22 cellular contexts compared by ENCODE assay signal in the genomic region with DNA sequence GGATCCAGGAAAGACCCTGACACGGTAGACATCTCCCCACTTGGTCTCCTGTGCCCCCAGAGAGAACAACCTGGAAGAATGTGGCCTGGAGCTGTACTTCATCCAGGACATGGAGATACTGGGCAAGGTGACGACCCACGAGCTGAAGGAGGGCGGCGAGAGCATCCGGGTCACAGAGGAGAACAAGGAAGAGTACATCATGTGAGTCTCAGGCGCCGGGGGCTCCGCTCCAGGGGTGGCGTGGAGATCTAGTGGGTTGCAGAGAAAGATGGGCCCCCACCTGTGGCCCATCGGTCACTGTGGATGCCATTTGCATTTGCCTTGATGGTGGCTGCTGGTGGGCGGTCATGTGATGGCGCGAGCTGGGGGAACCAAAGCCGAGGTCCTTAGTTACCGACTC. TPM values are rescaled to one million over a fixed set of nuclear protein-coding genes. Genes with fewer than 3 reads are reported as not detected.
DNase-seq lines count a peak whose midpoint lies in the region; FAIRE-seq and TF ChIP-seq lines count a peak whose summit lies in the region.
"Had no signal": no experiment of that assay in that cellular context is flagged by ENCODE, and none has a peak within 500 bp of the region (broad histone marks: within the 10 kb centered on the region; RNA-seq: fewer than 3 reads in every experiment).

No MANE protein-coding gene starts in this region.

- WGBS in spleen, 5 donors = 92 to 98% (median 96%) methylated on average over 15 to 16 of the region's 16 CpGs
- 91 to 96% (median 95%) methylated on average over 16 of the region's 16 CpGs for WGBS in stomach, 5 donors

- TF ChIP-seq EP300 in stomach (IDR thresholded peaks at IDR 0.05) = no peak

- H3K4me1 ChIP-seq in BLaER1 (peaks cover 62% of the 10 kb centered on the region), ascending aorta (peaks cover 14 to 22% of the 10 kb centered on the region in 2 donors), kidney (ENCODE audit: control insufficient read depth in 1 of 2, insufficient read depth in 1 of 2, low read depth in 1 of 2, low read length in 2 of 2) (no peaks in the 10 kb centered on the region), spleen (no peaks in the 10 kb centered on the region), stomach (no peaks in the 10 kb centered on the region)
- H3K4me1 ChIP-seq: SJCRH30 had no signal

- intact Hi-C loops in ascending aorta (cut with DNase I) = no loop called here
- intact Hi-C loops in kidney (cut with DNase I) = loop anchor here (10.0 kb wide), 1 partner anchor 141 kb away; no protein-coding TSS in a partner anchor
- intact Hi-C loops in spleen (cut with DNase I; ENCODE audit: low total_unique reads) = no loop called here
- intact Hi-C loops in stomach (cut with DNase I; ENCODE audit: low total_unique reads) = no loop called here

- H3K36me3 ChIP-seq in BLaER1 = peaks cover 98% of the 10 kb centered on the region
- peaks cover 89 to 100% of the 10 kb centered on the region in 2 donors for H3K36me3 ChIP-seq in ascending aorta
- peaks cover 54 to 80% of the 10 kb centered on the region in 2 donors for H3K36me3 ChIP-seq in kidney (ENCODE audit: control insufficient read depth in 1 of 2, insufficient read depth in 2 of 2, low read length in 2 of 2)
- peaks cover 1 to 100% (median 100%) of the 10 kb centered on the region in 6 donors for H3K36me3 ChIP-seq in spleen
- H3K36me3 ChIP-seq in stomach = peaks cover 82 to 100% (median 100%) of the 10 kb centered on the region in 4 donors
- H3K36me3 ChIP-seq: SJCRH30 had no signal

- H3K27me3 ChIP-seq in BLaER1 (no peaks in the 10 kb centered on the region), ascending aorta (no peaks in the 10 kb centered on the region), spleen (replicated peaks in 1 of 7) (no peaks in the 10 kb centered on the region), stomach (no peaks in the 10 kb centered on the region)
- H3K27me3 ChIP-seq: SJCRH30 had no signal

- no peak for FAIRE-seq in kidney (lab: Jason Lieb, UNC)
- FAIRE-seq: GM19239, HepG2, RCC 7860 had no signal

- H3K9ac ChIP-seq in BLaER1 (no peak overlapping the region; the same call in 1 of the 2 replicates), kidney (ENCODE audit: low read length in 2 of 2) (no peak overlapping the region)

- TF ChIP-seq CTCF in ascending aorta (IDR thresholded peaks at IDR 0.05) (no peak), kidney (IDR thresholded peaks at IDR 0.05; ENCODE audit: borderline replicate concordance, extremely low read depth, insufficient read depth) (no peak), spleen (IDR thresholded peaks at IDR 0.05 in 8 of 11, conservative IDR thresholded peaks at IDR 0.05 in 3 of 11) (no peak), stomach (IDR thresholded peaks at IDR 0.05) (no peak)

- no peaks in the 10 kb centered on the region for H4K20me1 ChIP-seq in BLaER1

- H3K4me2 ChIP-seq in BLaER1 = peak overlapping the region; percentile 69

- peak overlapping the region; percentile 62 for H3K27ac ChIP-seq in BLaER1
- peak overlapping the region; percentile 96 to 97 for H3K27ac ChIP-seq in ascending aorta
- no peak overlapping the region for H3K27ac ChIP-seq in kidney (ENCODE audit: low read depth in 2 of 2, low read length in 2 of 2)
- no peak overlapping the region for H3K27ac ChIP-seq in spleen
- no peak overlapping the region for H3K27ac ChIP-seq in stomach
- H3K27ac ChIP-seq: SJCRH30 had no signal

- DNase-seq in ascending aorta (ENCODE audit: low spot score in 2 of 2) = no peak
- peak; percentile 49 for DNase-seq in kidney
- peak; percentile 37 for DNase-seq in spleen
- DNase-seq in stomach = no peak
- no peak for DNase-seq in SHP77 (lab: John Stamatoyannopoulos, UW)
- DNase-seq in NCI-H82 treated with DMSO at 0.1 percent for 48 hours (lab: John Stamatoyannopoulos, UW; ENCODE audit: unreplicated experiment) = no peak
- DNase-seq: CD4-positive, CD25-positive, alpha-beta regulatory T cell; DMS153; DND-41; GOT3; Karpas-422; NCI-H1105; NCI-H146; NCI-H1930; NCI-H2107; NCI-H524; NCI-H748 treated with DMSO at 0.1 percent for 48 hours; SJCRH30 had no signal

- TF ChIP-seq POLR2A in spleen (IDR thresholded peaks at IDR 0.05) (no peak), stomach (IDR thresholded peaks at IDR 0.05) (no peak)

- H3K9me3 ChIP-seq in BLaER1 (no peaks in the 10 kb centered on the region), ascending aorta (no peaks in the 10 kb centered on the region), kidney (ENCODE audit: control insufficient read depth in 1 of 2, low read length in 2 of 2) (no peaks in the 10 kb centered on the region), spleen (no peaks in the 10 kb centered on the region), stomach (no peaks in the 10 kb centered on the region)
- H3K9me3 ChIP-seq: SJCRH30 had no signal

- H3K4me3 ChIP-seq in BLaER1 (no peak overlapping the region), ascending aorta (peak overlapping the region in 1 of 2 donors; percentile 21), kidney (ENCODE audit: low read length in 2 of 2) (no peak overlapping the region), spleen (no peak overlapping the region), stomach (no peak overlapping the region)
- H3K4me3 ChIP-seq: SJCRH30 had no signal

RNA-seq across cellular contexts. Expression of gene CLEC18A, which starts 14.9 kb away (rescaled TPM):
- total RNA-seq in ascending aorta (25.2 TPM), kidney (0.85 TPM), spleen (1 to 10 TPM in 5 of 7 donors, under 1 TPM in 2; 0.47 to 5.3 (median 1.7) TPM), stomach (1 to 10 TPM in 4 of 5 donors, not detected in 1; 1.3 to 3.6 (median 2.5) TPM)
- polyA plus RNA-seq in kidney (ENCODE audit: insufficient read depth, low read depth, low replicate concordance) (87.7 TPM), spleen (1 to 10 TPM in 2 of 3 donors, under 1 TPM in 1; 0.99 to 4.1 (median 1.3) TPM), stomach (under 1 TPM; 0.31 to 0.98 (median 0.44) TPM)

Comparison
In these comparisons a context has a peak if more than half of its experiments do, and no peak if none do; other contexts are left out.
1. H3K27ac ChIP-seq: peak in BLaER1 (single experiment) and ascending aorta (2 of 2); none in kidney (0 of 2), spleen (0 of 8) and stomach (0 of 5).
2. DNase-seq: peak in kidney (single experiment) and spleen (single experiment); none in ascending aorta (0 of 2), stomach (single experiment), SHP77 (0 of 2) and NCI-H82 treated with DMSO at 0.1 percent for 48 hours (single experiment).